ENCODE assay signal across 9 cellular contexts in the genomic region with DNA sequence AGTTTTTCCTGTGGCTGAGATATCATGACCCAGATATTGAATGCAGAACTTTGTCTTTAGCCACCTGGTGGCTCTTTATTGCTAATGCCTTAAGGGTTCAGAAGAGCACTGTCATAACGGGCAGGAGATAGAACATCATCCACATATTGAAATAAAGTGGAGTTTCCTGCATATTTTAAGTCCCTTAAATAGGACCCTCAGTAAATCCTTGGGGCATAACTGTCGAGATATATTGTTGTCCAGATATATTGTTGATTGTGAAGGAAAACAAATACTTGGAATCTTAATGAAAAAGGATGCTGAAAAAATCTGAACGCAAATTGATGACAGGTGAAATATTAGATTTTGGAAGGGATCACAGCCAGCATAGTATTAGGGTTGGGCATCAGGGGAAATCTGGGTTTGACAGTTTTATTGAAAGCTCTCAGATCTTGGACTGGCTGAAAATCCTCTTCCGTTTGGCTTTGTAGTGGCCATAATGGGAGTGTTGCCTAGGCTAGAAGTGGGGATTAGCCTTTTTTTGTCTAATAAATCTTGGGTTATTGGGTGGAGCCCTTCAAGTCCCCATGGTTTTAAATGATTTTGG. TPM values are rescaled to one million over a fixed set of nuclear protein-coding genes. Genes with fewer than 3 reads are reported as not detected.
A peak's percentile ranks its signal among the peaks of the same experiment; 100 is the strongest.
DNase-seq lines count a peak whose midpoint lies in the region; ATAC-seq and TF ChIP-seq lines count a peak whose summit lies in the region.
"Had no signal": no experiment of that assay in that cellular context is flagged by ENCODE, and none has a peak within 500 bp of the region (broad histone marks: within the 10 kb centered on the region; RNA-seq: fewer than 3 reads in every experiment).

No MANE protein-coding gene starts in this region.

- no peak overlapping the region for H3K27ac ChIP-seq in lower lobe of right lung
- H3K27ac ChIP-seq: skin epidermis had no signal

- no peak overlapping the region for H3K4me3 ChIP-seq in lower lobe of right lung
- H3K4me3 ChIP-seq: skin epidermis had no signal

- peak; percentile 67 for DNase-seq in ELR (ENCODE audit: low read depth)
- no peak for DNase-seq in activated CD8-positive, alpha-beta T cell treated with anti-CD3 and anti-CD28 coated beads for 36 hours
- no peak for DNase-seq in lower lobe of right lung
- DNase-seq in activated naive CD4-positive, alpha-beta T cell treated with Interleukin-2 at 50 U/mL for 16 hours = no peak
- no peak for DNase-seq in OCI-M2 (lab: John Stamatoyannopoulos, UW; ENCODE audit: unreplicated experiment)
- DNase-seq in NCI-H128 (lab: John Stamatoyannopoulos, UW; ENCODE audit: unreplicated experiment) = no peak

- TF ChIP-seq CTCF in activated CD8-positive, alpha-beta T cell treated with anti-CD3 and anti-CD28 coated beads for 36 hours (IDR thresholded peaks at IDR 0.05) = no peak
- TF ChIP-seq CTCF in lower lobe of right lung (IDR thresholded peaks at IDR 0.05) = peak; percentile 27

- H3K4me1 Mint-ChIP-seq in activated CD8-positive, alpha-beta T cell treated with anti-CD3 and anti-CD28 coated beads for 36 hours (ENCODE audit: low read depth) = peaks cover 9% of the 10 kb centered on the region

- CTCF ChIA-PET in activated CD8-positive, alpha-beta T cell treated with anti-CD3 and anti-CD28 coated beads for 36 hours (lab: Charles Lee) = interaction anchor here (1.4 to 2.2 kb wide), 2 partner anchors 25 to 28 kb away, joined by 4 to 6 read pairs; no protein-coding TSS in a partner anchor

- no peak overlapping the region for H3K4me3 Mint-ChIP-seq in activated CD8-positive, alpha-beta T cell treated with anti-CD3 and anti-CD28 coated beads for 36 hours

- no peak overlapping the region for H3K27ac Mint-ChIP-seq in activated CD8-positive, alpha-beta T cell treated with anti-CD3 and anti-CD28 coated beads for 36 hours

- no peaks in the 10 kb centered on the region for H3K36me3 ChIP-seq in lower lobe of right lung

- intact Hi-C loops in activated CD8-positive, alpha-beta T cell treated with anti-CD3 and anti-CD28 coated beads for 36 hours (cut with micrococcal nuclease) = no loop called here
- intact Hi-C loops in lower lobe of right lung (cut with DNase I) = no loop called here

- H3K9me3 ChIP-seq in lower lobe of right lung = no peaks in the 10 kb centered on the region

- H3K27me3 Mint-ChIP-seq in activated CD8-positive, alpha-beta T cell treated with anti-CD3 and anti-CD28 coated beads for 36 hours = peaks cover 65% of the 10 kb centered on the region

- no peaks in the 10 kb centered on the region for H3K4me1 ChIP-seq in lower lobe of right lung

- H3K9me3 Mint-ChIP-seq in activated CD8-positive, alpha-beta T cell treated with anti-CD3 and anti-CD28 coated beads for 36 hours = no peaks in the 10 kb centered on the region

- H3K36me3 Mint-ChIP-seq in activated CD8-positive, alpha-beta T cell treated with anti-CD3 and anti-CD28 coated beads for 36 hours (ENCODE audit: low read depth) = no peaks in the 10 kb centered on the region

- ATAC-seq in GM19463 (IDR thresholded peaks at IDR 0.05; ENCODE audit: unreplicated experiment) = peak; percentile 86
- peak; percentile 85 for ATAC-seq in HG03575 (IDR thresholded peaks at IDR 0.05; ENCODE audit: extremely low read depth, insufficient number of reproducible peaks, low FRiP score, unreplicated experiment)
- ATAC-seq in activated CD8-positive, alpha-beta T cell treated with anti-CD3 and anti-CD28 coated beads for 36 hours = peak; percentile 58
- no peak for ATAC-seq in lower lobe of right lung

- POLR2A ChIA-PET in activated CD8-positive, alpha-beta T cell treated with anti-CD3 and anti-CD28 coated beads for 36 hours (lab: Charles Lee) = interaction anchor here (0.6 kb wide), 1 partner anchor 225 kb away, joined by 3 read pairs; no protein-coding TSS in a partner anchor

- H3K27me3 ChIP-seq in lower lobe of right lung (ENCODE audit: low read depth) = peaks cover 96% of the 10 kb centered on the region

RNA-seq across cellular contexts. Expression of gene ZDBF2, which starts 13.9 kb away (rescaled TPM):
- 10 to 100 TPM; 10.5 to 10.9 TPM for total RNA-seq in activated CD8-positive, alpha-beta T cell treated with anti-CD3 and anti-CD28 coated beads for 36 hours
- 8.1 TPM for total RNA-seq in lower lobe of right lung

Comparison
In these comparisons a context has a peak if more than half of its experiments do, and no peak if none do; other contexts are left out.
1. ATAC-seq: peak in GM19463 (single experiment), HG03575 (single experiment) and activated CD8-positive, alpha-beta T cell treated with anti-CD3 and anti-CD28 coated beads for 36 hours (single experiment); none in lower lobe of right lung (0 of 2).